9 cellular contexts compared by ENCODE assay signal in the genomic region with DNA sequence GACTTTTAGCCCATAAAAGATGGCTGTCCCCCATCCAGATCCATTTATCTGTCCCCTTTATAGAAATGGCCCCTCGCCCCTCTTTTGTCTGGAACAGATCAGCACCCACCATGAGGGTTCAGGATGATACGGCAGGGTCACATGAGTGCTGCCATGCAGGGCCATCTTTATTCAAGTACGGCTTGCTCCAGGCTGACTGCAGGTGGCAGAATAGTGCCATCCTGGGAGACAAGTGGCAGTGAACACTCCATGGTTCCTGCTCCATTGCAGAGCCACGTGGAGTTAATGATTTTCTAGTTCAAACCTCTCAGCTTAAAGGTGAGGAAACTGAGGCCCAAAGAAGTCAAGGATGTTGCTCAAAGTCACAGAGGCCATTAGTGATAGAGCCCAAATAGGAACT.
DNase-seq lines count a peak whose midpoint lies in the region; ATAC-seq and TF ChIP-seq lines count a peak whose summit lies in the region.
"Had no signal": no experiment of that assay in that cellular context is flagged by ENCODE, and none has a peak within 500 bp of the region (broad histone marks: within the 10 kb centered on the region; RNA-seq: fewer than 3 reads in every experiment).

No MANE protein-coding gene starts in this region.

- no peaks in the 10 kb centered on the region for H3K27me3 ChIP-seq in neural progenitor cell

- TF ChIP-seq CTCF in astrocyte of the spinal cord (IDR thresholded peaks at IDR 0.05; ENCODE audit: low read depth, low read length) (peak; percentile 31), neural progenitor cell (IDR thresholded peaks at IDR 0.05) (peak; percentile 61), mesothelial cell of epicardium (IDR thresholded peaks at IDR 0.05; ENCODE audit: unreplicated experiment) (no peak)

- DNase-seq in DMS 273 (lab: John Stamatoyannopoulos, UW; ENCODE audit: unreplicated experiment) (peak; percentile 74), DMS 273 treated with DMSO at 0.1 percent for 48 hours (lab: John Stamatoyannopoulos, UW) (no peak), M059J (ENCODE audit: low read depth) (peak; percentile 31), astrocyte of the spinal cord (ENCODE audit: low read depth, low spot score) (no peak), neural progenitor cell (ENCODE audit: low spot score) (peak; percentile 52), mesothelial cell of epicardium (ENCODE audit: low spot score in 2 of 2, unreplicated experiment in 2 of 2) (no peak)
- DNase-seq in natural killer cell treated with Interleukin-12 subunit alpha and Interleukin-12 subunit beta and Interleukin-15 and Interleukin-18, amount 100 ng/mL, for 72 hours (ENCODE audit: low spot score) = no peak
- DNase-seq: stimulated activated CD4-positive, alpha-beta T cell treated with anti-CD3 and anti-CD28 coated beads, Interleukin-12 subunit alpha, Interleukin-12 subunit beta, amount 100 ng/mL, for 4 hours had no signal

- H3K27ac Mint-ChIP-seq in neural progenitor cell (no peak overlapping the region), mesothelial cell of epicardium (no peak overlapping the region)
- H3K27ac Mint-ChIP-seq in natural killer cell treated with Interleukin-12 subunit alpha and Interleukin-12 subunit beta and Interleukin-15 and Interleukin-18, amount 100 ng/mL, for 72 hours = no peak overlapping the region

- H3F3A ChIP-seq in neural progenitor cell (ENCODE audit: low read depth) = peaks cover 8% of the 10 kb centered on the region

- H3K79me2 ChIP-seq in neural progenitor cell (ENCODE audit: low read depth) = no peaks in the 10 kb centered on the region

- H3K36me3 Mint-ChIP-seq in neural progenitor cell (no peaks in the 10 kb centered on the region), mesothelial cell of epicardium (no peaks in the 10 kb centered on the region)
- H3K36me3 Mint-ChIP-seq in natural killer cell treated with Interleukin-12 subunit alpha and Interleukin-12 subunit beta and Interleukin-15 and Interleukin-18, amount 100 ng/mL, for 72 hours = no peaks in the 10 kb centered on the region

- H3K36me3 ChIP-seq in neural progenitor cell = no peaks in the 10 kb centered on the region

- H3K4me3 ChIP-seq in astrocyte of the spinal cord (ENCODE audit: low read depth, low read length) = no peak overlapping the region
- no peak overlapping the region for H3K4me3 ChIP-seq in neural progenitor cell

- H2AFZ ChIP-seq in neural progenitor cell (replicated peaks) = no peak overlapping the region

- no peak overlapping the region for H3K27ac ChIP-seq in neural progenitor cell

- H3K4me2 ChIP-seq in neural progenitor cell = no peak overlapping the region

- H4K20me1 ChIP-seq in neural progenitor cell (ENCODE audit: low read depth) = peaks cover 8% of the 10 kb centered on the region

- peaks cover 11% of the 10 kb centered on the region for H3K4me1 ChIP-seq in neural progenitor cell

- in situ Hi-C loops in astrocyte of the spinal cord (cut with HindIII; ENCODE audit: low sequenced_read_pairs) = no loop called here

- no peaks in the 10 kb centered on the region for H3K9me3 Mint-ChIP-seq in neural progenitor cell
- no peaks in the 10 kb centered on the region for H3K9me3 Mint-ChIP-seq in mesothelial cell of epicardium
- no peaks in the 10 kb centered on the region for H3K9me3 Mint-ChIP-seq in natural killer cell treated with Interleukin-12 subunit alpha and Interleukin-12 subunit beta and Interleukin-15 and Interleukin-18, amount 100 ng/mL, for 72 hours

- H3K27me3 Mint-ChIP-seq in neural progenitor cell (ENCODE audit: insufficient read depth, low read depth) (peaks cover 7% of the 10 kb centered on the region), mesothelial cell of epicardium (ENCODE audit: low read depth) (peaks cover 79% of the 10 kb centered on the region)
- H3K27me3 Mint-ChIP-seq in natural killer cell treated with Interleukin-12 subunit alpha and Interleukin-12 subunit beta and Interleukin-15 and Interleukin-18, amount 100 ng/mL, for 72 hours = peaks cover 43 to 55% of the 10 kb centered on the region in 2 donors

- H3K4me3 Mint-ChIP-seq in neural progenitor cell (no peak overlapping the region), mesothelial cell of epicardium (no peak overlapping the region)
- H3K4me3 Mint-ChIP-seq in natural killer cell treated with Interleukin-12 subunit alpha and Interleukin-12 subunit beta and Interleukin-15 and Interleukin-18, amount 100 ng/mL, for 72 hours = no peak overlapping the region

- no peaks in the 10 kb centered on the region for H3K9me3 ChIP-seq in neural progenitor cell (ENCODE audit: low read depth)

- H3K9ac ChIP-seq in neural progenitor cell = no peak overlapping the region

- ATAC-seq in HG03521 (IDR thresholded peaks at IDR 0.05; ENCODE audit: unreplicated experiment) = no peak
- ATAC-seq in natural killer cell treated with Interleukin-12 subunit alpha and Interleukin-12 subunit beta and Interleukin-15 and Interleukin-18, amount 100 ng/mL, for 72 hours = no peak

- H3K4me1 Mint-ChIP-seq in neural progenitor cell = peaks cover 6% of the 10 kb centered on the region
- no peaks in the 10 kb centered on the region for H3K4me1 Mint-ChIP-seq in mesothelial cell of epicardium
- no peaks in the 10 kb centered on the region for H3K4me1 Mint-ChIP-seq in natural killer cell treated with Interleukin-12 subunit alpha and Interleukin-12 subunit beta and Interleukin-15 and Interleukin-18, amount 100 ng/mL, for 72 hours (ENCODE audit: low read depth in 2 of 2)

Comparison
In these comparisons a context has a peak if more than half of its experiments do, and no peak if none do; other contexts are left out.
1. DNase-seq: peak in DMS 273 (single experiment), M059J (single experiment) and neural progenitor cell (single experiment); none in DMS 273 treated with DMSO at 0.1 percent for 48 hours (single experiment), astrocyte of the spinal cord (single experiment), mesothelial cell of epicardium (0 of 2) and natural killer cell treated with Interleukin-12 subunit alpha and Interleukin-12 subunit beta and Interleukin-15 and Interleukin-18, amount 100 ng/mL, for 72 hours (single experiment).